Comparison of ENCODE assay signal across 19 cellular contexts in the genomic region with DNA sequence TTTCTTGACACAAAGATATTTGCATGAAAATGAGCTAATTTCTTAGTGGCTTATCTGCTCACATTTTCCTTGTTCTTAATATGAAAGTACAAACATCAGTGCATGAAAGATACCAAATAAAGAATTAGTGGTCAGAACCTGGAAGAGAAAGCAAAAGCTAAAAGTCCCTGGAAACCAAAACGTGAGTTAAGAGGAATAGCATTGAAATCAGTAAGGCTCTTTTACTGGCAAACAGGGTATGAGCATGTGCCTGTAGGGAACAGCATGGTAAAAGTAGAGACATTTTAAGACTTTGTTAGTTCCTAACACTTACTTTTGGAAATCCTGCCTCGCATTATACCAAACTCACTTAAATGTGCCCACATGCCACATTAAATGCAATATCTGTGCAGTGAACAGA. TPM values are rescaled to one million over a fixed set of nuclear protein-coding genes. Genes with fewer than 3 reads are reported as not detected.
DNase-seq lines count a peak whose midpoint lies in the region; ATAC-seq and TF ChIP-seq lines count a peak whose summit lies in the region.
"Had no signal": no experiment of that assay in that cellular context is flagged by ENCODE, and none has a peak within 500 bp of the region (broad histone marks: within the 10 kb centered on the region; RNA-seq: fewer than 3 reads in every experiment).

No MANE protein-coding gene starts in this region.

- H4K20me1 ChIP-seq in fibroblast of lung (ENCODE audit: control insufficient read depth, extremely low read depth, insufficient read depth, low read length) = no peaks in the 10 kb centered on the region
- H4K20me1 ChIP-seq: BLaER1 treated with 17β-estradiol and CSF1 and Interleukin-3, amounts not matched to agents 10 nM and 100 nM had no signal

- H3K36me3 ChIP-seq in fibroblast of lung (ENCODE audit: control insufficient read depth, insufficient read depth, low read length) = no peaks in the 10 kb centered on the region
- H3K36me3 ChIP-seq in aorta (ENCODE audit: control insufficient read depth in 1 of 2, insufficient read depth in 2 of 2, low read length in 1 of 2) = no peaks in the 10 kb centered on the region
- H3K36me3 ChIP-seq: BLaER1 treated with 17β-estradiol and CSF1 and Interleukin-3, amounts not matched to agents 10 nM and 100 nM had no signal

- no peaks in the 10 kb centered on the region for H3K27me3 ChIP-seq in fibroblast of lung (ENCODE audit: control insufficient read depth, insufficient read depth, low read length)
- H3K27me3 ChIP-seq in aorta (ENCODE audit: control insufficient read depth in 1 of 2, insufficient read depth in 2 of 2, low read length in 1 of 2) = no peaks in the 10 kb centered on the region
- H3K27me3 ChIP-seq: BLaER1 treated with 17β-estradiol and CSF1 and Interleukin-3, amounts not matched to agents 10 nM and 100 nM had no signal

- peak; percentile 61 for ATAC-seq in aorta (ENCODE audit: low FRiP score)
- no peak for ATAC-seq in GM21825 (IDR thresholded peaks at IDR 0.05; ENCODE audit: unreplicated experiment)

- H2AFZ ChIP-seq in fibroblast of lung (ENCODE audit: low read length) = no peak overlapping the region

- intact Hi-C loops in aorta (cut with DNase I) = no loop called here

- no peaks in the 10 kb centered on the region for H3K9me3 ChIP-seq in fibroblast of lung (ENCODE audit: control insufficient read depth, insufficient read depth, low read depth, low read length)
- no peaks in the 10 kb centered on the region for H3K9me3 ChIP-seq in aorta (ENCODE audit: control insufficient read depth, low read length)
- H3K9me3 ChIP-seq: BLaER1 treated with 17β-estradiol and CSF1 and Interleukin-3, amounts not matched to agents 10 nM and 100 nM had no signal

- H3K4me3 ChIP-seq in fibroblast of lung (replicated peaks in 1 of 4; ENCODE audit: control extremely low read depth in 1 of 4, insufficient read depth in 1 of 4, low read depth in 3 of 4, low read length in 4 of 4) (no peak overlapping the region), aorta (ENCODE audit: low read length in 2 of 2) (no peak overlapping the region)
- H3K4me3 ChIP-seq: BLaER1 treated with 17β-estradiol and CSF1 and Interleukin-3, amounts not matched to agents 10 nM and 100 nM had no signal

- no peak overlapping the region for H3K4me2 ChIP-seq in fibroblast of lung (ENCODE audit: extremely low read depth, insufficient read depth, low read length)
- H3K4me2 ChIP-seq: BLaER1 treated with 17β-estradiol and CSF1 and Interleukin-3, amounts not matched to agents 10 nM and 100 nM had no signal

- WGBS in aorta, 2 donors = 50 to 53% methylated on average over 2 of the region's 2 CpGs

- peaks cover 2% of the 10 kb centered on the region for H3K4me1 ChIP-seq in fibroblast of lung (ENCODE audit: control insufficient read depth, extremely low read depth, insufficient read depth, low read length)
- no peaks in the 10 kb centered on the region for H3K4me1 ChIP-seq in aorta (ENCODE audit: control insufficient read depth in 1 of 2, insufficient read depth in 2 of 2, low read length in 2 of 2)

- H3K27ac ChIP-seq in fibroblast of lung (ENCODE audit: insufficient read depth, low read length) (no peak overlapping the region), aorta (ENCODE audit: low read depth in 1 of 2, low read length in 2 of 2) (no peak overlapping the region)
- H3K27ac ChIP-seq: BLaER1 treated with 17β-estradiol and CSF1 and Interleukin-3, amounts not matched to agents 10 nM and 100 nM had no signal

- DNase-seq in LHCN-M2 (ENCODE audit: low read depth) (peak; percentile 33), amniotic epithelial cell (ENCODE audit: low read depth) (peak; percentile 3), fibroblast of lung (ENCODE audit: low read depth in 2 of 2) (peak; percentile 28 to 61), aorta (no peak), C1 segment of cervical spinal cord (lab: John Stamatoyannopoulos, UW) (no peak), DMS79 (lab: John Stamatoyannopoulos, UW) (no peak)
- DNase-seq: CD8-positive, alpha-beta memory T cell; DMS79 treated with DMSO at 0.1 percent for 48 hours; H9; Kasumi-1; NCI-H1105; NCI-H2081; NCI-H2171 treated with DMSO at 0.1 percent for 48 hours; NCI-H446; NCI-H526 treated with DMSO at 0.1 percent for 48 hours; RPMI8226; SIG-M5 had no signal

- no peaks in the 10 kb centered on the region for H3K79me2 ChIP-seq in fibroblast of lung (ENCODE audit: control insufficient read depth, insufficient read depth, low read length)

- no peak for TF ChIP-seq CTCF in fibroblast of lung (conservative IDR thresholded peaks at IDR 0.05 in 1 of 2, IDR thresholded peaks at IDR 0.05 in 1 of 2; ENCODE audit: low read depth in 1 of 2, low read length in 2 of 2)

- no peak overlapping the region for H3K9ac ChIP-seq in fibroblast of lung (ENCODE audit: insufficient read depth, low read length)
- H3K9ac ChIP-seq: BLaER1 treated with 17β-estradiol and CSF1 and Interleukin-3, amounts not matched to agents 10 nM and 100 nM had no signal

RNA-seq across cellular contexts. Expression of a gene that starts 31.9 kb away (rescaled TPM):
- total RNA-seq in LHCN-M2 (2014; rRNA removed) (12.2 and 16.8 TPM in 2 replicates), fibroblast of lung (21.8 and 22.5 TPM in 2 replicates), aorta (10 to 100 TPM; 20.3 to 22.0 TPM)
- 4.2 TPM for polyA plus RNA-seq in LHCN-M2 (2012)
- polyA plus RNA-seq in fibroblast of lung (6.4 and 7.0 TPM in 2 replicates), aorta (10 to 100 TPM; 12.8 to 13.4 TPM)
- polyA plus RNA-seq in fibroblast of lung (2012) = 12.0 and 13.1 TPM in 2 replicates
- 1.3 and 1.4 TPM in 2 replicates for polyA minus RNA-seq in fibroblast of lung (ENCODE audit: low replicate concordance)

Comparison
In these comparisons a context has a peak if more than half of its experiments do, and no peak if none do; other contexts are left out.
1. DNase-seq: peak in LHCN-M2 (single experiment), amniotic epithelial cell (single experiment) and fibroblast of lung (2 of 2); none in aorta (0 of 2), C1 segment of cervical spinal cord (0 of 14) and DMS79 (single experiment).